ENCODE assay signal across 1 cellular context in the genomic region with DNA sequence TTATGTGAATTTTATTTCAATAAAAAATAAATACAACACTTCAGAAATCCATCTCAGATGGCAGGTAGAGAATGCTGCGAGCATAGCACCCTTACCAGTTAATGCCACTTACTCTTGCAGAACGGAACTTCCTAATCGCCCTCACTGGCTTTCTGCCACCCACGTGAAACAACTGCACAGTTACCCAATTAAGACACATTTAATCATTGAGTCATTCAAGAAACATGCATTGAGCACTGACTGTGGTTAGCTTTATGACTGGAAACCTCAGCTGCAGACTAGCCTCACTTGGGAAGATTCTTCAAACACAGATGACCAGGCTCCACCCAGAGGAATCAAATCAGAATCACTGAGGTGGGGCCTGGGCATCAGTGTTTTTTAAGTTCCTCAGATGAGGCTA.
A peak's percentile ranks its signal among the peaks of the same experiment; 100 is the strongest.
TF ChIP-seq lines count a peak whose summit lies in the region.

No MANE protein-coding gene starts in this region.

TF ChIP-seq in HEK293, 187 proteins besides CTCF, POLR2A, EP300 and RAD21 (continued from another document and continues in another):
- TF ChIP-seq, protein P1, sequence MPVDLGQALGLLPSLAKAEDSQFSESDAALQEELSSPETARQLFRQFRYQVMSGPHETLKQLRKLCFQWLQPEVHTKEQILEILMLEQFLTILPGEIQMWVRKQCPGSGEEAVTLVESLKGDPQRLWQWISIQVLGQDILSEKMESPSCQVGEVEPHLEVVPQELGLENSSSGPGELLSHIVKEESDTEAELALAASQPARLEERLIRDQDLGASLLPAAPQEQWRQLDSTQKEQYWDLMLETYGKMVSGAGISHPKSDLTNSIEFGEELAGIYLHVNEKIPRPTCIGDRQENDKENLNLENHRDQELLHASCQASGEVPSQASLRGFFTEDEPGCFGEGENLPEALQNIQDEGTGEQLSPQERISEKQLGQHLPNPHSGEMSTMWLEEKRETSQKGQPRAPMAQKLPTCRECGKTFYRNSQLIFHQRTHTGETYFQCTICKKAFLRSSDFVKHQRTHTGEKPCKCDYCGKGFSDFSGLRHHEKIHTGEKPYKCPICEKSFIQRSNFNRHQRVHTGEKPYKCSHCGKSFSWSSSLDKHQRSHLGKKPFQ (tag by site-specific recombination; IDR thresholded peaks at IDR 0.05): no peak
- TF ChIP-seq ZNF394 (tag by site-specific recombination; IDR thresholded peaks at IDR 0.05; ENCODE audit: borderline replicate concordance) (peak; percentile 70; the same call in 1 of the 2 replicates), GFI1B (tag by site-specific recombination; IDR thresholded peaks at IDR 0.05) (peak; percentile 97), ZNF280D (tag by site-specific recombination; IDR thresholded peaks at IDR 0.05) (no peak), ZSCAN23 (tag by site-specific recombination; IDR thresholded peaks at IDR 0.05) (peak; percentile 53; the same call in 1 of the 2 replicates), ZNF433 (tag by site-specific recombination; IDR thresholded peaks at IDR 0.05; ENCODE audit: low read depth) (no peak), ZNF639 (tag by site-specific recombination; IDR thresholded peaks at IDR 0.05) (peak; percentile 92), SP2 (tag by site-specific recombination; IDR thresholded peaks at IDR 0.05) (peak; percentile 38; the same call in 1 of the 2 replicates), ZNF629 (tag by site-specific recombination; IDR thresholded peaks at IDR 0.05) (peak; percentile 92), ZXDB (tag by site-specific recombination; IDR thresholded peaks at IDR 0.05) (peak; percentile 67; the same call in 1 of the 2 replicates), ZNF274 (IDR thresholded peaks at IDR 0.05; ENCODE audit: low read length) (no peak), ZNF274 (tag by site-specific recombination; IDR thresholded peaks at IDR 0.05; ENCODE audit: borderline replicate concordance) (no peak), ZBTB17 (tag by site-specific recombination; IDR thresholded peaks at IDR 0.05) (peak; percentile 90), ZNF664 (tag by site-specific recombination; IDR thresholded peaks at IDR 0.05) (peak; percentile 66; the same call in 1 of the 2 replicates), WT1 (tag by site-specific recombination; IDR thresholded peaks at IDR 0.05) (peak; percentile 72), KLF1 (tag by site-specific recombination; IDR thresholded peaks at IDR 0.05) (peak; percentile 39; the same call in 1 of the 2 replicates), ZNF692 (tag by site-specific recombination; IDR thresholded peaks at IDR 0.05) (peak; percentile 88), PRDM1 (tag by site-specific recombination; IDR thresholded peaks at IDR 0.05) (peak; percentile 62), ZNF701 (tag by site-specific recombination; IDR thresholded peaks at IDR 0.05) (no peak), EGR2 (tag by site-specific recombination; IDR thresholded peaks at IDR 0.05; ENCODE audit: low read depth) (peak; percentile 76), ZNF366 (tag by site-specific recombination; conservative IDR thresholded peaks at IDR 0.05) (peak; percentile 86), ZFP37 (tag by site-specific recombination; IDR thresholded peaks at IDR 0.05) (peak; percentile 46; the same call in 1 of the 2 replicates), ZNF138 (tag by site-specific recombination; IDR thresholded peaks at IDR 0.05; ENCODE audit: borderline replicate concordance) (no peak), ZNF24 (tag by site-specific recombination; IDR thresholded peaks at IDR 0.05) (peak; percentile 90), FEZF1 (tag by site-specific recombination; IDR thresholded peaks at IDR 0.05) (peak; percentile 74), ZBTB20 (tag by site-specific recombination; IDR thresholded peaks at IDR 0.05) (peak; percentile 100), ZNF2 (tag by site-specific recombination; IDR thresholded peaks at IDR 0.05) (peak; percentile 67; the same call in 1 of the 2 replicates), ZNF530 (tag by site-specific recombination; IDR thresholded peaks at IDR 0.05; ENCODE audit: low read depth) (no peak), KLF17 (tag by site-specific recombination; IDR thresholded peaks at IDR 0.05) (peak; percentile 93), ZNF112 (tag by site-specific recombination; IDR thresholded peaks at IDR 0.05) (no peak), ZNF600 (tag by site-specific recombination; IDR thresholded peaks at IDR 0.05) (peak; percentile 99), ZNF391 (tag by site-specific recombination; IDR thresholded peaks at IDR 0.05; ENCODE audit: borderline replicate concordance, low read depth) (peak; percentile 64; the same call in 1 of the 2 replicates), ZNF529 (tag by site-specific recombination; IDR thresholded peaks at IDR 0.05; ENCODE audit: insufficient replicate concordance) (no peak), GLI2 (tag by site-specific recombination; IDR thresholded peaks at IDR 0.05; ENCODE audit: borderline replicate concordance, low read depth) (peak; percentile 24; the same call in 1 of the 2 replicates), ZNF785 (tag by site-specific recombination; IDR thresholded peaks at IDR 0.05) (no peak), OSR2 (tag by site-specific recombination; IDR thresholded peaks at IDR 0.05) (peak; percentile 90), ZSCAN4 (tag by site-specific recombination; IDR thresholded peaks at IDR 0.05) (0 out of 2 replicates have a peak, but pooled peaks have one; percentile 12), GLIS1 (tag by site-specific recombination; IDR thresholded peaks at IDR 0.05) (peak; percentile 39; the same call in 1 of the 2 replicates), ZFP69B (tag by site-specific recombination; IDR thresholded peaks at IDR 0.05) (peak; percentile 79), ZFHX2 (tag by site-specific recombination; conservative IDR thresholded peaks at IDR 0.05) (peak; percentile 86), ZNF114 (tag by site-specific recombination; IDR thresholded peaks at IDR 0.05) (no peak), ZEB2 (tag by site-specific recombination; IDR thresholded peaks at IDR 0.05) (peak; percentile 90)
- TF ChIP-seq, protein P2, sequence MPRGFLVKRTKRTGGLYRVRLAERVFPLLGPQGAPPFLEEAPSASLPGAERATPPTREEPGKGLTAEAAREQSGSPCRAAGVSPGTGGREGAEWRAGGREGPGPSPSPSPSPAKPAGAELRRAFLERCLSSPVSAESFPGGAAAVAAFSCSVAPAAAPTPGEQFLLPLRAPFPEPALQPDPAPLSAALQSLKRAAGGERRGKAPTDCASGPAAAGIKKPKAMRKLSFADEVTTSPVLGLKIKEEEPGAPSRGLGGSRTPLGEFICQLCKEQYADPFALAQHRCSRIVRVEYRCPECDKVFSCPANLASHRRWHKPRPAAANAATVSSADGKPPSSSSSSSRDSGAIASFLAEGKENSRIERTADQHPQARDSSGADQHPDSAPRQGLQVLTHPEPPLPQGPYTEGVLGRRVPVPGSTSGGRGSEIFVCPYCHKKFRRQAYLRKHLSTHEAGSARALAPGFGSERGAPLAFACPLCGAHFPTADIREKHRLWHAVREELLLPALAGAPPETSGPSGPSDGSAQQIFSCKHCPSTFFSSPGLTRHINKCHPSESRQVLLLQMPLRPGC (tag by site-specific recombination; IDR thresholded peaks at IDR 0.05): peak; percentile 93
- TF ChIP-seq, protein P3, sequence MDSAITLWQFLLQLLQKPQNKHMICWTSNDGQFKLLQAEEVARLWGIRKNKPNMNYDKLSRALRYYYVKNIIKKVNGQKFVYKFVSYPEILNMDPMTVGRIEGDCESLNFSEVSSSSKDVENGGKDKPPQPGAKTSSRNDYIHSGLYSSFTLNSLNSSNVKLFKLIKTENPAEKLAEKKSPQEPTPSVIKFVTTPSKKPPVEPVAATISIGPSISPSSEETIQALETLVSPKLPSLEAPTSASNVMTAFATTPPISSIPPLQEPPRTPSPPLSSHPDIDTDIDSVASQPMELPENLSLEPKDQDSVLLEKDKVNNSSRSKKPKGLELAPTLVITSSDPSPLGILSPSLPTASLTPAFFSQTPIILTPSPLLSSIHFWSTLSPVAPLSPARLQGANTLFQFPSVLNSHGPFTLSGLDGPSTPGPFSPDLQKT (IDR thresholded peaks at IDR 0.05; ENCODE audit: borderline replicate concordance, low read depth, low read length): no peak
- TF ChIP-seq, protein P4, sequence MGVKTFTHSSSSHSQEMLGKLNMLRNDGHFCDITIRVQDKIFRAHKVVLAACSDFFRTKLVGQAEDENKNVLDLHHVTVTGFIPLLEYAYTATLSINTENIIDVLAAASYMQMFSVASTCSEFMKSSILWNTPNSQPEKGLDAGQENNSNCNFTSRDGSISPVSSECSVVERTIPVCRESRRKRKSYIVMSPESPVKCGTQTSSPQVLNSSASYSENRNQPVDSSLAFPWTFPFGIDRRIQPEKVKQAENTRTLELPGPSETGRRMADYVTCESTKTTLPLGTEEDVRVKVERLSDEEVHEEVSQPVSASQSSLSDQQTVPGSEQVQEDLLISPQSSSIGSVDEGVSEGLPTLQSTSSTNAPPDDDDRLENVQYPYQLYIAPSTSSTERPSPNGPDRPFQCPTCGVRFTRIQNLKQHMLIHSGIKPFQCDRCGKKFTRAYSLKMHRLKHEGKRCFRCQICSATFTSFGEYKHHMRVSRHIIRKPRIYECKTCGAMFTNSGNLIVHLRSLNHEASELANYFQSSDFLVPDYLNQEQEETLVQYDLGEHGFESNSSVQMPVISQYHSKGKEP (tag by site-specific recombination; IDR thresholded peaks at IDR 0.05): peak; percentile 94
- TF ChIP-seq, protein P5, sequence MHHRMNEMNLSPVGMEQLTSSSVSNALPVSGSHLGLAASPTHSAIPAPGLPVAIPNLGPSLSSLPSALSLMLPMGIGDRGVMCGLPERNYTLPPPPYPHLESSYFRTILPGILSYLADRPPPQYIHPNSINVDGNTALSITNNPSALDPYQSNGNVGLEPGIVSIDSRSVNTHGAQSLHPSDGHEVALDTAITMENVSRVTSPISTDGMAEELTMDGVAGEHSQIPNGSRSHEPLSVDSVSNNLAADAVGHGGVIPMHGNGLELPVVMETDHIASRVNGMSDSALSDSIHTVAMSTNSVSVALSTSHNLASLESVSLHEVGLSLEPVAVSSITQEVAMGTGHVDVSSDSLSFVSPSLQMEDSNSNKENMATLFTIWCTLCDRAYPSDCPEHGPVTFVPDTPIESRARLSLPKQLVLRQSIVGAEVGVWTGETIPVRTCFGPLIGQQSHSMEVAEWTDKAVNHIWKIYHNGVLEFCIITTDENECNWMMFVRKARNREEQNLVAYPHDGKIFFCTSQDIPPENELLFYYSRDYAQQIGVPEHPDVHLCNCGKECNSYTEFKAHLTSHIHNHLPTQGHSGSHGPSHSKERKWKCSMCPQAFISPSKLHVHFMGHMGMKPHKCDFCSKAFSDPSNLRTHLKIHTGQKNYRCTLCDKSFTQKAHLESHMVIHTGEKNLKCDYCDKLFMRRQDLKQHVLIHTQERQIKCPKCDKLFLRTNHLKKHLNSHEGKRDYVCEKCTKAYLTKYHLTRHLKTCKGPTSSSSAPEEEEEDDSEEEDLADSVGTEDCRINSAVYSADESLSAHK (tag by site-specific recombination; IDR thresholded peaks at IDR 0.05): 0 out of 2 replicates have a peak, but pooled peaks have one; percentile 40
